In genomic region chr13:97322740-97323342, GRCh38 we compare ENCODE assay signal across 22 cellular contexts.
A peak's percentile ranks its signal among the peaks of the same experiment; 100 is the strongest.
DNase-seq lines count a peak whose midpoint lies in the region; ATAC-seq and TF ChIP-seq lines count a peak whose summit lies in the region.
"Had no signal": no experiment of that assay in that cellular context is flagged by ENCODE, and none has a peak within 500 bp of the region (broad histone marks: within the 10 kb centered on the region; RNA-seq: fewer than 3 reads in every experiment).

No MANE protein-coding gene starts in this region.

- ATAC-seq in left lobe of liver, result no peak
- ATAC-seq: activated T-helper 17 cell treated with anti-CD3 and anti-CD28 coated beads, Interleukin-2, amount 50 U/mL, for 72 hours; HCT116 had no signal

- H3K4me3 ChIP-seq in AG10803 (ENCODE audit: low read length) (no peak overlapping the region), dorsolateral prefrontal cortex (peak overlapping the region in 1 of 59 donors; percentile 10), muscle layer of colon (ENCODE audit: low read depth in 1 of 2, low read length in 2 of 2) (no peak overlapping the region)
- H3K4me3 ChIP-seq: BLaER1 treated with 17β-estradiol and CSF1 and Interleukin-3, amounts not matched to agents 10 nM and 100 nM; right atrium auricular region; SJSA1; stomach had no signal

- no peaks in the 10 kb centered on the region for H3K9me3 ChIP-seq in muscle layer of colon (ENCODE audit: low read length)
- H3K9me3 ChIP-seq: BLaER1 treated with 17β-estradiol and CSF1 and Interleukin-3, amounts not matched to agents 10 nM and 100 nM; right atrium auricular region; SJSA1; stomach had no signal

- TF ChIP-seq CTCF in AG10803 (conservative IDR thresholded peaks at IDR 0.05; ENCODE audit: low read length) (no peak), dorsolateral prefrontal cortex (IDR thresholded peaks at IDR 0.05 in 54 of 56, conservative IDR thresholded peaks at IDR 0.05 in 2 of 56; ENCODE audit: low read depth in 1 of 56, partially characterized antibody in 56 of 56) (no peak)

- DNase-seq in AG10803 (ENCODE audit: low read depth) (peak; percentile 56), NCI-H226 (peak; percentile 24), dorsolateral prefrontal cortex (no peak), amniotic stem cell (lab: John Stamatoyannopoulos, UW) (no peak), nucleus accumbens (lab: John Stamatoyannopoulos, UW) (no peak), left lobe of liver (ENCODE audit: low spot score) (no peak)
- DNase-seq in effector CD4-positive, alpha-beta T cell, result no peak
- DNase-seq: activated CD4-positive, alpha-beta T cell treated with anti-CD3 and anti-CD28 coated beads, Interleukin-2, amount 50 U/mL, for 1 hour; DND-41; KBM-7; kidney glomerular epithelial cell; mammary epithelial cell; NCI-H146; NCI-H524; stomach; WERI-Rb-1 had no signal

- peaks cover 64% of the 10 kb centered on the region for H3K4me1 ChIP-seq in muscle layer of colon (ENCODE audit: insufficient read depth, low read length)

- H3K36me3 ChIP-seq in muscle layer of colon (ENCODE audit: insufficient read depth, low read length), result no peaks in the 10 kb centered on the region
- H3K36me3 ChIP-seq: right atrium auricular region, SJSA1, stomach, WERI-Rb-1 had no signal

- H3K27me3 ChIP-seq in dorsolateral prefrontal cortex (no peaks in the 10 kb centered on the region), muscle layer of colon (ENCODE audit: control insufficient read depth in 1 of 2, insufficient read depth in 2 of 2, low read length in 2 of 2) (no peaks in the 10 kb centered on the region)
- H3K27me3 ChIP-seq: BLaER1 treated with 17β-estradiol and CSF1 and Interleukin-3, amounts not matched to agents 10 nM and 100 nM; right atrium auricular region; SJSA1; stomach had no signal

- no peak overlapping the region for H3K9ac ChIP-seq in muscle layer of colon (ENCODE audit: low read length)
- H3K9ac ChIP-seq: BLaER1 treated with 17β-estradiol and CSF1 and Interleukin-3, amounts not matched to agents 10 nM and 100 nM had no signal

- H3K27ac ChIP-seq in dorsolateral prefrontal cortex (peak overlapping the region in 57 of 59 donors; percentile 1 to 87 (median 69)), muscle layer of colon (ENCODE audit: low read depth, low read length) (peak overlapping the region; percentile 35)
- H3K27ac ChIP-seq: BLaER1 treated with 17β-estradiol and CSF1 and Interleukin-3, amounts not matched to agents 10 nM and 100 nM; SJSA1; stomach; WERI-Rb-1 had no signal

- intact Hi-C loops in dorsolateral prefrontal cortex (cut with DNase I), result no loop called here

Comparison
In these comparisons a context has a peak if more than half of its experiments do, and no peak if none do; other contexts are left out.
1. DNase-seq: peak in AG10803 (single experiment) and NCI-H226 (single experiment); none in dorsolateral prefrontal cortex (0 of 10), amniotic stem cell (single experiment), nucleus accumbens (0 of 56), left lobe of liver (single experiment) and effector CD4-positive, alpha-beta T cell (single experiment).